8 cellular contexts compared by ENCODE assay signal in the genomic region with DNA sequence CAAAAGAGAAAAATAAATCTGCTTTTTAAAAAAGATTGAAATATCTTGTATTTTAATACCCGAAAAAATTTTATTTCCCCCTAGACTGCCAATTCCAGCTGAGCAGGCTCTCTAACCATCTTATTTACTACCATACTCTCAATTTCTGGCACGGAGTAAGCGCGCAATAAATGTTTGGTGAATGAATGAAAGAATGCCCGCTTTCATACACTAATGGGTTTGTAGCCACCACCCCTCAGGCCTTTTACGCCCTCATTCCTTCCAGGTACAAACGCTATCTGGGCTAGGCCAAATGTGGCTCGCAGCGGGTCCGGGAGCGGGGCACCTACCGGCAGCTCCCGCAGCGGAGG. TPM values are rescaled to one million over a fixed set of nuclear protein-coding genes. Genes with fewer than 3 reads are reported as not detected.
DNase-seq lines count a peak whose midpoint lies in the region; ATAC-seq and TF ChIP-seq lines count a peak whose summit lies in the region.

No MANE protein-coding gene starts in this region.

- ATAC-seq in HG02678 (IDR thresholded peaks at IDR 0.05; ENCODE audit: unreplicated experiment) (no peak), HG03442 (IDR thresholded peaks at IDR 0.05; ENCODE audit: unreplicated experiment) (no peak), HG02870 (IDR thresholded peaks at IDR 0.05; ENCODE audit: unreplicated experiment) (no peak), HG03354 (IDR thresholded peaks at IDR 0.05; ENCODE audit: poor library complexity, severe bottlenecking, unreplicated experiment) (no peak)

- H4K20me1 ChIP-seq in Loucy (ENCODE audit: insufficient read depth, low read length, poor library complexity, severe bottlenecking) (no peaks in the 10 kb centered on the region), neural cell (ENCODE audit: insufficient read depth) (no peaks in the 10 kb centered on the region)

- H3K27ac ChIP-seq in duodenal mucosa (ENCODE audit: low read depth, low read length) (no peak overlapping the region), neural cell (ENCODE audit: low read length) (no peak overlapping the region)

- no peak for TF ChIP-seq CTCF in Loucy (conservative IDR thresholded peaks at IDR 0.05; ENCODE audit: low read length)
- no peak for TF ChIP-seq CTCF in neural cell (IDR thresholded peaks at IDR 0.05; ENCODE audit: poor library complexity, severe bottlenecking)

- H2AFZ ChIP-seq in Loucy (ENCODE audit: low read length): peak overlapping the region; percentile 81
- no peak overlapping the region for H2AFZ ChIP-seq in neural cell (ENCODE audit: low read depth, low read length)

- peak overlapping the region; percentile 72 for H3K4me3 ChIP-seq in Loucy (ENCODE audit: low read length, poor library complexity, severe bottlenecking)
- peak overlapping the region; percentile 71 to 74 for H3K4me3 ChIP-seq in duodenal mucosa (ENCODE audit: low read depth in 1 of 2, low read length in 2 of 2)
- H3K4me3 ChIP-seq in neural cell (ENCODE audit: low read length): peak overlapping the region; percentile 59

- DNase-seq in EH (ENCODE audit: low read depth): peak; percentile 22

- H3F3A ChIP-seq in Loucy (ENCODE audit: low read depth) (no peaks in the 10 kb centered on the region), neural cell (ENCODE audit: insufficient read depth, low read length, poor library complexity, severe bottlenecking) (no peaks in the 10 kb centered on the region)

- TF ChIP-seq RAD21 in neural cell (conservative IDR thresholded peaks at IDR 0.05): no peak

- H3K9me2 ChIP-seq in Loucy (replicated peaks; ENCODE audit: low read depth, low read length) (no peaks in the 10 kb centered on the region), neural cell (ENCODE audit: insufficient read depth, low read length) (no peaks in the 10 kb centered on the region)

- H3K36me3 ChIP-seq in Loucy (ENCODE audit: insufficient read depth, low read length) (no peaks in the 10 kb centered on the region), duodenal mucosa (ENCODE audit: control insufficient read depth in 1 of 2, insufficient read depth in 2 of 2, low read length in 2 of 2) (peaks cover 0 to 5% of the 10 kb centered on the region in 2 donors), neural cell (ENCODE audit: insufficient read depth, low read length) (no peaks in the 10 kb centered on the region)

- no peak overlapping the region for H3K9ac ChIP-seq in Loucy (ENCODE audit: low read depth, low read length, poor library complexity, severe bottlenecking)
- peak overlapping the region; percentile 59 to 63 for H3K9ac ChIP-seq in duodenal mucosa (ENCODE audit: low read depth in 1 of 2, low read length in 2 of 2)
- H3K9ac ChIP-seq in neural cell (ENCODE audit: low read length): peak overlapping the region; percentile 46

- no peaks in the 10 kb centered on the region for H3K9me3 ChIP-seq in Loucy (ENCODE audit: insufficient read depth, low read depth, low read length)
- H3K9me3 ChIP-seq in duodenal mucosa (ENCODE audit: control insufficient read depth in 1 of 2, low read length in 2 of 2): no peaks in the 10 kb centered on the region
- H3K9me3 ChIP-seq in neural cell (ENCODE audit: low read length): no peaks in the 10 kb centered on the region

- peaks cover 4% of the 10 kb centered on the region for H3K4me1 ChIP-seq in Loucy (ENCODE audit: insufficient read depth, low read length, poor library complexity, severe bottlenecking)
- H3K4me1 ChIP-seq in duodenal mucosa (ENCODE audit: control insufficient read depth in 1 of 2, insufficient read depth in 2 of 2, low read length in 2 of 2): peaks cover 12 to 17% of the 10 kb centered on the region in 2 donors

- no peak for TF ChIP-seq EP300 in neural cell (conservative IDR thresholded peaks at IDR 0.05; ENCODE audit: poor library complexity, severe bottlenecking)

- peak overlapping the region; percentile 71 for H3K4me2 ChIP-seq in Loucy (ENCODE audit: low read depth, low read length, poor library complexity, severe bottlenecking)
- H3K4me2 ChIP-seq in neural cell (ENCODE audit: low read length): no peak overlapping the region

- H3K27me3 ChIP-seq in Loucy (ENCODE audit: insufficient read depth, low read length, poor library complexity, severe bottlenecking) (peaks cover 17% of the 10 kb centered on the region), duodenal mucosa (ENCODE audit: control insufficient read depth in 1 of 2, insufficient read depth in 2 of 2, low read length in 2 of 2) (no peaks in the 10 kb centered on the region), neural cell (ENCODE audit: insufficient read depth, low read depth, low read length) (peaks cover 11% of the 10 kb centered on the region)

- no peaks in the 10 kb centered on the region for H3K79me2 ChIP-seq in Loucy (ENCODE audit: insufficient read depth, low read length)
- H3K79me2 ChIP-seq in neural cell (replicated peaks; ENCODE audit: insufficient read depth, low read length): no peaks in the 10 kb centered on the region

TF ChIP-seq in neural cell, 6 proteins besides CTCF, POLR2A, EP300 and RAD21:
- TF ChIP-seq MXI1 (conservative IDR thresholded peaks at IDR 0.05; ENCODE audit: poor library complexity, severe bottlenecking): no peak
- TF ChIP-seq, protein P1, sequence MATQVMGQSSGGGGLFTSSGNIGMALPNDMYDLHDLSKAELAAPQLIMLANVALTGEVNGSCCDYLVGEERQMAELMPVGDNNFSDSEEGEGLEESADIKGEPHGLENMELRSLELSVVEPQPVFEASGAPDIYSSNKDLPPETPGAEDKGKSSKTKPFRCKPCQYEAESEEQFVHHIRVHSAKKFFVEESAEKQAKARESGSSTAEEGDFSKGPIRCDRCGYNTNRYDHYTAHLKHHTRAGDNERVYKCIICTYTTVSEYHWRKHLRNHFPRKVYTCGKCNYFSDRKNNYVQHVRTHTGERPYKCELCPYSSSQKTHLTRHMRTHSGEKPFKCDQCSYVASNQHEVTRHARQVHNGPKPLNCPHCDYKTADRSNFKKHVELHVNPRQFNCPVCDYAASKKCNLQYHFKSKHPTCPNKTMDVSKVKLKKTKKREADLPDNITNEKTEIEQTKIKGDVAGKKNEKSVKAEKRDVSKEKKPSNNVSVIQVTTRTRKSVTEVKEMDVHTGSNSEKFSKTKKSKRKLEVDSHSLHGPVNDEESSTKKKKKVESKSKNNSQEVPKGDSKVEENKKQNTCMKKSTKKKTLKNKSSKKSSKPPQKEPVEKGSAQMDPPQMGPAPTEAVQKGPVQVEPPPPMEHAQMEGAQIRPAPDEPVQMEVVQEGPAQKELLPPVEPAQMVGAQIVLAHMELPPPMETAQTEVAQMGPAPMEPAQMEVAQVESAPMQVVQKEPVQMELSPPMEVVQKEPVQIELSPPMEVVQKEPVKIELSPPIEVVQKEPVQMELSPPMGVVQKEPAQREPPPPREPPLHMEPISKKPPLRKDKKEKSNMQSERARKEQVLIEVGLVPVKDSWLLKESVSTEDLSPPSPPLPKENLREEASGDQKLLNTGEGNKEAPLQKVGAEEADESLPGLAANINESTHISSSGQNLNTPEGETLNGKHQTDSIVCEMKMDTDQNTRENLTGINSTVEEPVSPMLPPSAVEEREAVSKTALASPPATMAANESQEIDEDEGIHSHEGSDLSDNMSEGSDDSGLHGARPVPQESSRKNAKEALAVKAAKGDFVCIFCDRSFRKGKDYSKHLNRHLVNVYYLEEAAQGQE (IDR thresholded peaks at IDR 0.05; ENCODE audit: borderline replicate concordance): no peak
- TF ChIP-seq EZH2 (IDR thresholded peaks at IDR 0.05; ENCODE audit: borderline replicate concordance, insufficient read depth, low read length, poor library complexity, severe bottlenecking): no peak
- no peak for TF ChIP-seq TAF1 (IDR thresholded peaks at IDR 0.05; ENCODE audit: low read depth)
- no peak for TF ChIP-seq POLR2AphosphoS5 (IDR thresholded peaks at IDR 0.05)
- TF ChIP-seq SMC3 (conservative IDR thresholded peaks at IDR 0.05; ENCODE audit: poor library complexity): no peak

RNA-seq across cellular contexts. Expression of a gene that starts 0.6 kb away (rescaled TPM):
- 2.0 and 3.9 TPM in 2 replicates for polyA plus RNA-seq in neural cell
- polyA minus RNA-seq in neural cell: 2.7 and 4.2 TPM in 2 replicates

RNA-seq across cellular contexts. Expression of a gene that starts 10.4 kb away (rescaled TPM):
- 175 and 194 TPM in 2 replicates for polyA plus RNA-seq in neural cell
- polyA minus RNA-seq in neural cell: 66.8 and 67.7 TPM in 2 replicates

RNA-seq across cellular contexts. Expression of a gene that starts 17.6 kb away (rescaled TPM):
- polyA plus RNA-seq in neural cell: 2.6 TPM in 1 of 2 replicates, not detected in the other
- not detected in 2 replicates for polyA minus RNA-seq in neural cell

RNA-seq across cellular contexts. Expression of a gene that starts 20.2 kb away (rescaled TPM):
- polyA plus RNA-seq in neural cell: 1.6 TPM in 1 of 2 replicates, not detected in the other
- not detected in 2 replicates for polyA minus RNA-seq in neural cell
